Comparison of ENCODE assay signal across 13 cellular contexts in the genomic region with DNA sequence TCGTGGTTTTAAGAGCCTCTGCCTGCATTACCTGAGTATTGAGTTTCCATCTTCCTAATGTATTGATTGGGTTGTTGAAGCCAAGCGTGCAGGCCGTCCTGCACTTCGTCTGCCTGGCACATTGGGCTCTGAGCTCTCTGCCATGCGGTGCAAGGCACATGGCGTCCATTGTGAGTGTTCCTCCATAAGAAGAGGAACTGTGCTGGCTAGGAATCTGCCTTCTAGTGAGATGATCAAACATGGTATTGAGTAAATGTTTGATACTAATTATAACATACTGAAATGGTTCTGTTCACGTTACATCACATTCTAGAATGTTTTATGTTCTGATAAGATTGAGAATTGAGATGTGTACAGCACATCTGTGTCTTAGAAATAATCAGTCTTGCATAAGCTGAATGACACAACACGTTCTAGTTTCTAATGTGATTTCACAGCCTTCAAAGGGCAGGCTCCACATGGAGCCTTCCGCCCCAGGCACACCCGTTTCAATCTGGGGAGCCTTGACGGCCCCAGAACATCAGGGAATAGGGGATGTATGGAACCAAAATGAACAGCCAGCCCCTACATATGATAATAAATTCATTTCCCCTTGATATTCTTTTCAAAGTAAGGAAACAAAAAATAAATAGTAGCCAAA. TPM values are rescaled to one million over a fixed set of nuclear protein-coding genes. Genes with fewer than 3 reads are reported as not detected.
DNase-seq lines count a peak whose midpoint lies in the region; ATAC-seq and TF ChIP-seq lines count a peak whose summit lies in the region.
"Had no signal": no experiment of that assay in that cellular context is flagged by ENCODE, and none has a peak within 500 bp of the region (broad histone marks: within the 10 kb centered on the region; RNA-seq: fewer than 3 reads in every experiment).

No MANE protein-coding gene starts in this region.

- H3K4me1 ChIP-seq in CD4-positive, CD25-positive, alpha-beta regulatory T cell (ENCODE audit: control insufficient read depth, insufficient read depth, low read length, poor library complexity, severe bottlenecking): peaks cover 9% of the 10 kb centered on the region

- no peaks in the 10 kb centered on the region for H3K9me3 ChIP-seq in CD4-positive, CD25-positive, alpha-beta regulatory T cell (ENCODE audit: control insufficient read depth in 2 of 2, low read length in 2 of 2)
- H3K9me3 ChIP-seq: stomach had no signal

- H3K27ac Mint-ChIP-seq in CD4-positive, CD25-positive, alpha-beta regulatory T cell: peak overlapping the region in 2 of 3 donors; percentile 48 to 56
- peak overlapping the region; percentile 89 for H3K27ac Mint-ChIP-seq in nephron progenitor cell
- H3K27ac Mint-ChIP-seq: activated T-helper 17 cell treated with anti-CD3 and anti-CD28 coated beads, Interleukin-2, amount 50 U/mL, for 72 hours; progenitor cell of endocrine pancreas had no signal

- no peak for ATAC-seq in CD4-positive, CD25-positive, alpha-beta regulatory T cell (ENCODE audit: low read depth in 2 of 2)
- ATAC-seq: activated T-helper 17 cell treated with anti-CD3 and anti-CD28 coated beads, Interleukin-2, amount 50 U/mL, for 72 hours; left colon had no signal

- no peak for DNase-seq in CD4-positive, CD25-positive, alpha-beta regulatory T cell
- DNase-seq in NOMO-1 treated with DMSO at 0.1 percent for 48 hours (lab: John Stamatoyannopoulos, UW; ENCODE audit: unreplicated experiment): peak; percentile 55
- peak; percentile 63 for DNase-seq in choroid plexus epithelial cell (ENCODE audit: low read depth)
- DNase-seq in nephron progenitor cell: no peak
- DNase-seq in HuH-7 (ENCODE audit: low spot score): no peak
- no peak for DNase-seq in ecto neural progenitor cell (ENCODE audit: low spot score)
- DNase-seq in T-helper 2 cell: no peak
- DNase-seq: left colon, NCI-H187, PC-9, stomach had no signal

- no peaks in the 10 kb centered on the region for H3K27me3 Mint-ChIP-seq in CD4-positive, CD25-positive, alpha-beta regulatory T cell
- no peaks in the 10 kb centered on the region for H3K27me3 Mint-ChIP-seq in nephron progenitor cell (ENCODE audit: low read depth, poor library complexity)
- H3K27me3 Mint-ChIP-seq: activated T-helper 17 cell treated with anti-CD3 and anti-CD28 coated beads, Interleukin-2, amount 50 U/mL, for 72 hours; progenitor cell of endocrine pancreas had no signal

- peaks cover 10 to 37% (median 21%) of the 10 kb centered on the region in 4 donors for H3K4me1 Mint-ChIP-seq in CD4-positive, CD25-positive, alpha-beta regulatory T cell
- peaks cover 53% of the 10 kb centered on the region for H3K4me1 Mint-ChIP-seq in nephron progenitor cell

- H3K36me3 ChIP-seq in CD4-positive, CD25-positive, alpha-beta regulatory T cell (ENCODE audit: control insufficient read depth, insufficient read depth, low read length): peaks cover 27% of the 10 kb centered on the region

- H3K27ac ChIP-seq in CD4-positive, CD25-positive, alpha-beta regulatory T cell (ENCODE audit: insufficient read depth, low read length, poor library complexity, severe bottlenecking): no peak overlapping the region
- H3K27ac ChIP-seq: PC-9 had no signal

- H3K9me3 Mint-ChIP-seq in CD4-positive, CD25-positive, alpha-beta regulatory T cell: peaks cover 0 to 1% (median 0%) of the 10 kb centered on the region in 7 donors
- no peaks in the 10 kb centered on the region for H3K9me3 Mint-ChIP-seq in nephron progenitor cell
- H3K9me3 Mint-ChIP-seq: activated T-helper 17 cell treated with anti-CD3 and anti-CD28 coated beads, Interleukin-2, amount 50 U/mL, for 72 hours had no signal

- no peak for TF ChIP-seq CTCF in choroid plexus epithelial cell (conservative IDR thresholded peaks at IDR 0.05; ENCODE audit: low read depth, low read length)
- no peak for TF ChIP-seq CTCF in nephron progenitor cell (IDR thresholded peaks at IDR 0.05)

- peaks cover 31% of the 10 kb centered on the region for H3K36me3 Mint-ChIP-seq in CD4-positive, CD25-positive, alpha-beta regulatory T cell
- peaks cover 36% of the 10 kb centered on the region for H3K36me3 Mint-ChIP-seq in nephron progenitor cell (ENCODE audit: low read depth)

- H3K27me3 ChIP-seq in CD4-positive, CD25-positive, alpha-beta regulatory T cell (ENCODE audit: control insufficient read depth, insufficient read depth, low read length): no peaks in the 10 kb centered on the region
- H3K27me3 ChIP-seq: stomach had no signal

- H3K4me3 ChIP-seq in CD4-positive, CD25-positive, alpha-beta regulatory T cell (ENCODE audit: low read depth, low read length): no peak overlapping the region
- H3K4me3 ChIP-seq in choroid plexus epithelial cell (ENCODE audit: low read depth, low read length): no peak overlapping the region
- H3K4me3 ChIP-seq: PC-9, stomach had no signal

- H3K4me3 Mint-ChIP-seq in CD4-positive, CD25-positive, alpha-beta regulatory T cell: no peak overlapping the region
- no peak overlapping the region for H3K4me3 Mint-ChIP-seq in nephron progenitor cell
- H3K4me3 Mint-ChIP-seq: activated T-helper 17 cell treated with anti-CD3 and anti-CD28 coated beads, Interleukin-2, amount 50 U/mL, for 72 hours had no signal

RNA-seq across cellular contexts. Expression of a gene that starts 42.9 kb away (rescaled TPM):
- 112 TPM for total RNA-seq in CD4-positive, CD25-positive, alpha-beta regulatory T cell
- polyA plus RNA-seq in CD4-positive, CD25-positive, alpha-beta regulatory T cell: 10 to 100 TPM; 64.0 to 95.1 (median 79.0) TPM

Comparison
In these comparisons a context has a peak if more than half of its experiments do, and no peak if none do; other contexts are left out.
1. DNase-seq: peak in NOMO-1 treated with DMSO at 0.1 percent for 48 hours (single experiment) and choroid plexus epithelial cell (single experiment); none in CD4-positive, CD25-positive, alpha-beta regulatory T cell (0 of 3), nephron progenitor cell (single experiment), HuH-7 (single experiment), ecto neural progenitor cell (single experiment) and T-helper 2 cell (0 of 5).